ENCODE assay signal across 13 cellular contexts in genomic region chr2:19643117-19643518, GRCh38.
DNase-seq lines count a peak whose midpoint lies in the region; ATAC-seq and TF ChIP-seq lines count a peak whose summit lies in the region.
"Had no signal": no experiment of that assay in that cellular context is flagged by ENCODE, and none has a peak within 500 bp of the region (broad histone marks: within the 10 kb centered on the region; RNA-seq: fewer than 3 reads in every experiment).

No MANE protein-coding gene starts in this region.

- H3K4me1 Mint-ChIP-seq in T-helper 2 cell treated with Interferon-gamma antibody and Interleukin-4, amounts not matched to agents 5 μg/mL and 100 μg/mL, for 36 hours (ENCODE audit: low read depth) = no peaks in the 10 kb centered on the region
- H3K4me1 Mint-ChIP-seq: nephron had no signal

- peaks cover 3% of the 10 kb centered on the region for H3K27me3 Mint-ChIP-seq in T-helper 2 cell treated with Interferon-gamma antibody and Interleukin-4, amounts not matched to agents 5 μg/mL and 100 μg/mL, for 36 hours (ENCODE audit: low read depth)

- peak; percentile 28 for DNase-seq in left kidney (ENCODE audit: low read depth, low spot score)
- DNase-seq in T-helper 2 cell treated with Interferon-gamma antibody and Interleukin-4, amounts not matched to agents 5 μg/mL and 100 μg/mL, for 36 hours (ENCODE audit: low spot score) = no peak
- DNase-seq in NCI-H82 (lab: John Stamatoyannopoulos, UW) = no peak
- no peak for DNase-seq in NCI-H774 (lab: John Stamatoyannopoulos, UW)
- no peak for DNase-seq in HEK293T (ENCODE audit: extremely low spot score)
- DNase-seq: activated CD8-positive, alpha-beta T cell treated with anti-CD3 and anti-CD28 coated beads, Interleukin-2, amount 10 ng/mL, durations not matched to agents 7 days and 5 days; Calu3; NCI-H2227 treated with DMSO at 0.1 percent for 48 hours; stomach had no signal

- no peak overlapping the region for H3K27ac Mint-ChIP-seq in T-helper 2 cell treated with Interferon-gamma antibody and Interleukin-4, amounts not matched to agents 5 μg/mL and 100 μg/mL, for 36 hours
- H3K27ac Mint-ChIP-seq: activated CD8-positive, alpha-beta T cell treated with anti-CD3 and anti-CD28 coated beads, Interleukin-2, amount 10 ng/mL, durations not matched to agents 7 days and 5 days; nephron had no signal

- ATAC-seq in GM18909 (IDR thresholded peaks at IDR 0.05; ENCODE audit: poor library complexity, unreplicated experiment) = peak; percentile 76
- peak; percentile 83 for ATAC-seq in GM21737 (IDR thresholded peaks at IDR 0.05; ENCODE audit: unreplicated experiment)
- ATAC-seq in HG03439 (IDR thresholded peaks at IDR 0.05; ENCODE audit: unreplicated experiment) = peak; percentile 78
- ATAC-seq: activated CD8-positive, alpha-beta T cell treated with anti-CD3 and anti-CD28 coated beads, Interleukin-2, amount 10 ng/mL, durations not matched to agents 7 days and 5 days had no signal

- H3K36me3 Mint-ChIP-seq in T-helper 2 cell treated with Interferon-gamma antibody and Interleukin-4, amounts not matched to agents 5 μg/mL and 100 μg/mL, for 36 hours (ENCODE audit: low read depth) = no peaks in the 10 kb centered on the region

- H3K9me3 Mint-ChIP-seq in T-helper 2 cell treated with Interferon-gamma antibody and Interleukin-4, amounts not matched to agents 5 μg/mL and 100 μg/mL, for 36 hours = no peaks in the 10 kb centered on the region
- H3K9me3 Mint-ChIP-seq: nephron had no signal

- H3K4me3 Mint-ChIP-seq in T-helper 2 cell treated with Interferon-gamma antibody and Interleukin-4, amounts not matched to agents 5 μg/mL and 100 μg/mL, for 36 hours = no peak overlapping the region
- H3K4me3 Mint-ChIP-seq: activated CD8-positive, alpha-beta T cell treated with anti-CD3 and anti-CD28 coated beads, Interleukin-2, amount 10 ng/mL, durations not matched to agents 7 days and 5 days; nephron had no signal

- POLR2A ChIA-PET in HEK293T (lab: Yijun Ruan, JAX) = no interaction called here

- CTCF ChIA-PET in HEK293T (lab: Yijun Ruan, JAX) = no interaction called here

TF ChIP-seq in HEK293T, 16 proteins besides CTCF, POLR2A, EP300 and RAD21:
- no peak for TF ChIP-seq ARNT (IDR thresholded peaks at IDR 0.05)
- no peak for TF ChIP-seq ZNF384 (IDR thresholded peaks at IDR 0.05)
- no peak for TF ChIP-seq TARDBP (IDR thresholded peaks at IDR 0.05)
- TF ChIP-seq SUZ12 (IDR thresholded peaks at IDR 0.05) = no peak
- no peak for TF ChIP-seq CTBP1 (IDR thresholded peaks at IDR 0.05; ENCODE audit: borderline replicate concordance)
- TF ChIP-seq NFRKB (IDR thresholded peaks at IDR 0.05) = no peak
- no peak for TF ChIP-seq PKNOX1 (IDR thresholded peaks at IDR 0.05)
- TF ChIP-seq FOXK2 (IDR thresholded peaks at IDR 0.05) = no peak
- TF ChIP-seq HDGF (IDR thresholded peaks at IDR 0.05; ENCODE audit: borderline replicate concordance) = no peak
- TF ChIP-seq L3MBTL2 (conservative IDR thresholded peaks at IDR 0.05) = no peak
- no peak for TF ChIP-seq SP1 (IDR thresholded peaks at IDR 0.05)
- TF ChIP-seq BHLHE40 (IDR thresholded peaks at IDR 0.05; ENCODE audit: borderline replicate concordance) = no peak
- TF ChIP-seq LEF1 (IDR thresholded peaks at IDR 0.05; ENCODE audit: borderline replicate concordance) = no peak
- TF ChIP-seq FOXM1 (IDR thresholded peaks at IDR 0.05; ENCODE audit: borderline replicate concordance) = no peak
